ENCODE assay signal across 25 cellular contexts in the genomic region with DNA sequence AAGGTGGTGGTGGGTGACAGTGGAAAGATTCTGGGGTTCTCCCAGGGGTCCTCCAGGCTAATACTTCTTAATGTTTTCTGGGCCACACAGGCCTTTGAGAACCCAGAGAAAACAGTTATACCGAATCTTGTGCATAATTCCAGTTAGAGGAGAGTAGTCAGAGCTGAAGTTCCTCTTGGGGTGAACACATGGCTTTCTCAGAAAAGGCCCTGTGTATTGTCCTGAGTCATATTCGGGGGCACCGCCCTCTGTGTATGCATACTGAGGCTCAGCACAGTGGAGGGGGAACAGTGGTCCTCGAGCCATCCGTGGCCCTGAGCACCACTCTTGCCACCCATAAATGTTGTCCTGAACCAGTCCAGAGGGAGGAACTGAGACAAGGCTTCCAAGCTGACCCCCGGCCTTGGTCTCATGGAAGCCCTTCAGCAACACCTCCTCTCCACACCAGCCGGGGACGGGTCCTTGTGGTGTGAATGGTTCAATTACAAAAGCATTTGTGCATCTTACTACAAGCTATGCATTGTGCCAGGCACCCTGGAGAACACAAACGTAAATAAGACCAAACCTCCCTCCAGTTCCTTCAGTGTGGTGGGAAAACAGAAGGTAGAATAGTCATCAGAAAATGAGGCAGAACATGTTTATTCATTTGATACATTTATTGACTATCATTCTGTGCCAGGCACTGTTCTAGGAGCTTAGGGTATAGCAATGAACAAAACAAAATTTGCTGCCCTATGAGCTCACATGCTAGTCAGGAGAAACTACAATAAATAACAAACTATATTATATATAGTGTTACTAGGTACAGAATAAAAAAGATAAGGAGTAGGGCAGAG. TPM values are rescaled to one million over a fixed set of nuclear protein-coding genes. Genes with fewer than 3 reads are reported as not detected.
A peak's percentile ranks its signal among the peaks of the same experiment; 100 is the strongest.
DNase-seq lines count a peak whose midpoint lies in the region; ATAC-seq and TF ChIP-seq lines count a peak whose summit lies in the region.
"Had no signal": no experiment of that assay in that cellular context is flagged by ENCODE, and none has a peak within 500 bp of the region (broad histone marks: within the 10 kb centered on the region; RNA-seq: fewer than 3 reads in every experiment).

No MANE protein-coding gene starts in this region.

- DNase-seq in activated T-cell treated with anti-CD3 and anti-CD28 coated beads, Interleukin-2, amount 50 U/mL, for 72 hours: peak in 1 of 2 donors; percentile 10
- no peak for DNase-seq in activated T-cell treated with anti-CD3 and anti-CD28 coated beads, Interleukin-2, amount 50 U/mL, for 48 hours
- no peak for DNase-seq in activated CD4-positive, alpha-beta memory T cell treated with anti-CD3 and anti-CD28 coated beads, Interleukin-2, amount 10 ng/mL, durations not matched to agents 7 days and 5 days
- DNase-seq in osteoblast (ENCODE audit: insufficient read length, low spot score, missing footprints) (peak; percentile 66), upper lobe of left lung (no peak), NCI-H226 (no peak), type B pancreatic cell (ENCODE audit: extremely low spot score, unreplicated experiment) (no peak)
- DNase-seq: DMS79, GM23248, KG1, MV-4-11, NCI-H1105 treated with DMSO at 0.1 percent for 48 hours, NCI-H1694, NCI-H2081, NCI-H2171, NCI-H524 treated with DMSO at 0.1 percent for 48 hours had no signal

- no peaks in the 10 kb centered on the region for H3K79me2 ChIP-seq in osteoblast (ENCODE audit: insufficient read depth, low read length)

- H2AFZ ChIP-seq in osteoblast (ENCODE audit: low read length): no peak overlapping the region
- H2AFZ ChIP-seq: GM23248 had no signal

- no peaks in the 10 kb centered on the region for H3K4me1 Mint-ChIP-seq in activated T-cell treated with anti-CD3 and anti-CD28 coated beads, Interleukin-2, amount 50 U/mL, for 72 hours (ENCODE audit: low read depth)
- peaks cover 4% of the 10 kb centered on the region for H3K4me1 Mint-ChIP-seq in T-helper 1 cell treated with Interleukin-12 subunit alpha and Interleukin-12 subunit beta and Interleukin-4 antibody, amounts not matched to agents 30 μg/mL and 1 μg/mL, for 36 hours (ENCODE audit: low read depth)
- peaks cover 14% of the 10 kb centered on the region for H3K4me1 Mint-ChIP-seq in activated CD4-positive, alpha-beta memory T cell treated with anti-CD3 and anti-CD28 coated beads, Interleukin-2, amount 10 ng/mL, durations not matched to agents 7 days and 5 days
- H3K4me1 Mint-ChIP-seq in type B pancreatic cell (ENCODE audit: unreplicated experiment): no peaks in the 10 kb centered on the region
- H3K4me1 Mint-ChIP-seq: B cell, CD14-positive monocyte had no signal

- H3K4me1 ChIP-seq in osteoblast (ENCODE audit: insufficient read depth, low read length) (peaks cover 18% of the 10 kb centered on the region), upper lobe of left lung (no peaks in the 10 kb centered on the region)
- H3K4me1 ChIP-seq: HAP-1, SJSA1 had no signal

- TF ChIP-seq EP300 in upper lobe of left lung (IDR thresholded peaks at IDR 0.05): no peak

- H3K27ac Mint-ChIP-seq in activated T-cell treated with anti-CD3 and anti-CD28 coated beads, Interleukin-2, amount 50 U/mL, for 72 hours: no peak overlapping the region
- H3K27ac Mint-ChIP-seq in T-helper 1 cell treated with Interleukin-12 subunit alpha and Interleukin-12 subunit beta and Interleukin-4 antibody, amounts not matched to agents 30 μg/mL and 1 μg/mL, for 36 hours: peak overlapping the region; percentile 36
- peak overlapping the region; percentile 18 for H3K27ac Mint-ChIP-seq in activated CD4-positive, alpha-beta memory T cell treated with anti-CD3 and anti-CD28 coated beads, Interleukin-2, amount 10 ng/mL, durations not matched to agents 7 days and 5 days
- no peak overlapping the region for H3K27ac Mint-ChIP-seq in type B pancreatic cell
- H3K27ac Mint-ChIP-seq: B cell, CD14-positive monocyte had no signal

- no peaks in the 10 kb centered on the region for H4K20me1 ChIP-seq in osteoblast (ENCODE audit: insufficient read depth, low read length)

- CTCF ChIA-PET in activated CD4-positive, alpha-beta memory T cell treated with anti-CD3 and anti-CD28 coated beads, Interleukin-2, amount 10 ng/mL, durations not matched to agents 7 days and 5 days (lab: Charles Lee): interaction anchor here (3.6 kb wide), 1 partner anchor 14 kb away, joined by 28 read pairs; no protein-coding TSS in a partner anchor

- H3K27me3 ChIP-seq in osteoblast (ENCODE audit: insufficient read depth, low read length) (no peaks in the 10 kb centered on the region), upper lobe of left lung (no peaks in the 10 kb centered on the region)
- H3K27me3 ChIP-seq: SJSA1 had no signal

- no peak overlapping the region for H3K27ac ChIP-seq in osteoblast (ENCODE audit: low read depth, low read length)
- H3K27ac ChIP-seq in upper lobe of left lung: no peak overlapping the region
- H3K27ac ChIP-seq: GM23248, SJSA1 had no signal

- peak; percentile 63 to 86 for ATAC-seq in activated T-cell treated with anti-CD3 and anti-CD28 coated beads, Interleukin-2, amount 50 U/mL, for 72 hours (replicated peaks in 1 of 2)
- ATAC-seq in upper lobe of left lung (ENCODE audit: low FRiP score in 2 of 2): no peak
- ATAC-seq: GM12878, Right ventricle myocardium inferior had no signal

- TF ChIP-seq CTCF in osteoblast (IDR thresholded peaks at IDR 0.05; ENCODE audit: extremely low read depth, low read depth, low read length) (no peak), upper lobe of left lung (IDR thresholded peaks at IDR 0.05) (no peak), type B pancreatic cell (conservative IDR thresholded peaks at IDR 0.05) (no peak)

- H3K4me3 ChIP-seq in osteoblast (ENCODE audit: insufficient read depth, low read length) (no peak overlapping the region), upper lobe of left lung (no peak overlapping the region)
- H3K4me3 ChIP-seq: A549, GM12878, GM23248, HAP-1, SJSA1 had no signal

- H3K9me3 Mint-ChIP-seq in activated T-cell treated with anti-CD3 and anti-CD28 coated beads, Interleukin-2, amount 50 U/mL, for 72 hours: no peaks in the 10 kb centered on the region
- no peaks in the 10 kb centered on the region for H3K9me3 Mint-ChIP-seq in T-helper 1 cell treated with Interleukin-12 subunit alpha and Interleukin-12 subunit beta and Interleukin-4 antibody, amounts not matched to agents 30 μg/mL and 1 μg/mL, for 36 hours
- H3K9me3 Mint-ChIP-seq in activated CD4-positive, alpha-beta memory T cell treated with anti-CD3 and anti-CD28 coated beads, Interleukin-2, amount 10 ng/mL, durations not matched to agents 7 days and 5 days: no peaks in the 10 kb centered on the region
- H3K9me3 Mint-ChIP-seq in type B pancreatic cell: no peaks in the 10 kb centered on the region

- POLR2A ChIA-PET in activated CD4-positive, alpha-beta memory T cell treated with anti-CD3 and anti-CD28 coated beads, Interleukin-2, amount 10 ng/mL, durations not matched to agents 7 days and 5 days (lab: Charles Lee): interaction anchor here (1.2 kb wide), 1 partner anchor 13 kb away, joined by 3 read pairs; no protein-coding TSS in a partner anchor

- WGBS in upper lobe of left lung, 2 donors: 82 to 90% methylated on average over 8 to 9 of the region's 9 CpGs

- H3K27me3 Mint-ChIP-seq in activated T-cell treated with anti-CD3 and anti-CD28 coated beads, Interleukin-2, amount 50 U/mL, for 72 hours (ENCODE audit: low read depth): no peaks in the 10 kb centered on the region
- H3K27me3 Mint-ChIP-seq in T-helper 1 cell treated with Interleukin-12 subunit alpha and Interleukin-12 subunit beta and Interleukin-4 antibody, amounts not matched to agents 30 μg/mL and 1 μg/mL, for 36 hours (ENCODE audit: low read depth): no peaks in the 10 kb centered on the region
- peaks cover 3% of the 10 kb centered on the region for H3K27me3 Mint-ChIP-seq in activated CD4-positive, alpha-beta memory T cell treated with anti-CD3 and anti-CD28 coated beads, Interleukin-2, amount 10 ng/mL, durations not matched to agents 7 days and 5 days
- peaks cover 8% of the 10 kb centered on the region for H3K27me3 Mint-ChIP-seq in type B pancreatic cell

- no peak overlapping the region for H3K4me3 Mint-ChIP-seq in activated T-cell treated with anti-CD3 and anti-CD28 coated beads, Interleukin-2, amount 50 U/mL, for 72 hours
- H3K4me3 Mint-ChIP-seq in T-helper 1 cell treated with Interleukin-12 subunit alpha and Interleukin-12 subunit beta and Interleukin-4 antibody, amounts not matched to agents 30 μg/mL and 1 μg/mL, for 36 hours: no peak overlapping the region
- no peak overlapping the region for H3K4me3 Mint-ChIP-seq in activated CD4-positive, alpha-beta memory T cell treated with anti-CD3 and anti-CD28 coated beads, Interleukin-2, amount 10 ng/mL, durations not matched to agents 7 days and 5 days
- no peak overlapping the region for H3K4me3 Mint-ChIP-seq in type B pancreatic cell
- H3K4me3 Mint-ChIP-seq: B cell, CD14-positive monocyte had no signal

- H3K36me3 Mint-ChIP-seq in activated T-cell treated with anti-CD3 and anti-CD28 coated beads, Interleukin-2, amount 50 U/mL, for 72 hours (ENCODE audit: insufficient read depth in 2 of 2): no peaks in the 10 kb centered on the region
- H3K36me3 Mint-ChIP-seq in T-helper 1 cell treated with Interleukin-12 subunit alpha and Interleukin-12 subunit beta and Interleukin-4 antibody, amounts not matched to agents 30 μg/mL and 1 μg/mL, for 36 hours (ENCODE audit: low read depth): no peaks in the 10 kb centered on the region
- H3K36me3 Mint-ChIP-seq in activated CD4-positive, alpha-beta memory T cell treated with anti-CD3 and anti-CD28 coated beads, Interleukin-2, amount 10 ng/mL, durations not matched to agents 7 days and 5 days (ENCODE audit: low read depth): no peaks in the 10 kb centered on the region
- H3K36me3 Mint-ChIP-seq in type B pancreatic cell: no peaks in the 10 kb centered on the region
- H3K36me3 Mint-ChIP-seq: CD14-positive monocyte had no signal

- H3K36me3 ChIP-seq in osteoblast (ENCODE audit: insufficient read depth, low read length) (no peaks in the 10 kb centered on the region), upper lobe of left lung (no peaks in the 10 kb centered on the region)
- H3K36me3 ChIP-seq: HAP-1, SJSA1 had no signal

- H3K4me2 ChIP-seq in osteoblast (ENCODE audit: insufficient read depth, low read length): no peak overlapping the region

- no peak for TF ChIP-seq POLR2A in upper lobe of left lung (IDR thresholded peaks at IDR 0.05)

- H3K9me3 ChIP-seq in osteoblast (ENCODE audit: low read depth, low read length): no peaks in the 10 kb centered on the region
- H3K9me3 ChIP-seq in upper lobe of left lung: no peaks in the 10 kb centered on the region
- H3K9me3 ChIP-seq: A549, HAP-1, SJSA1 had no signal

RNA-seq across cellular contexts. Expression of gene DHRS2, which starts 9.9 kb away (rescaled TPM):
- 10 to 100 TPM in 1 of 2 donors, 1 to 10 TPM in 1; 5.0 to 10.6 TPM for total RNA-seq in activated T-cell treated with anti-CD3 and anti-CD28 coated beads, Interleukin-2, amount 50 U/mL, for 72 hours
- total RNA-seq in activated CD4-positive, alpha-beta memory T cell treated with anti-CD3 and anti-CD28 coated beads, Interleukin-2, amount 10 ng/mL, durations not matched to agents 7 days and 5 days: 1 to 10 TPM; 1.1 to 1.5 TPM
- under 0.01 and 0.29 TPM in 2 replicates for total RNA-seq in osteoblast
- 1 to 10 TPM in 2 of 6 donors, under 1 TPM in 3, not detected in 1; 0.30 to 5.2 (median 0.76) TPM for total RNA-seq in upper lobe of left lung
- 1.4 and 3.3 TPM in 2 replicates for total RNA-seq in type B pancreatic cell (ENCODE audit: low replicate concordance)
- total RNA-seq: B cell, GM23248, OCI-LY7, Right ventricle myocardium inferior had no signal

Comparison
In these comparisons a context has a peak if more than half of its experiments do, and no peak if none do; other contexts are left out.
1. ATAC-seq: peak in activated T-cell treated with anti-CD3 and anti-CD28 coated beads, Interleukin-2, amount 50 U/mL, for 72 hours (2 of 2); none in upper lobe of left lung (0 of 2).
2. H3K27ac Mint-ChIP-seq: peak in T-helper 1 cell treated with Interleukin-12 subunit alpha and Interleukin-12 subunit beta and Interleukin-4 antibody, amounts not matched to agents 30 μg/mL and 1 μg/mL, for 36 hours (single experiment) and activated CD4-positive, alpha-beta memory T cell treated with anti-CD3 and anti-CD28 coated beads, Interleukin-2, amount 10 ng/mL, durations not matched to agents 7 days and 5 days (single experiment); none in activated T-cell treated with anti-CD3 and anti-CD28 coated beads, Interleukin-2, amount 50 U/mL, for 72 hours (single experiment) and type B pancreatic cell (single experiment).